ENCODE assay signal across 1 cellular context in the genomic region with DNA sequence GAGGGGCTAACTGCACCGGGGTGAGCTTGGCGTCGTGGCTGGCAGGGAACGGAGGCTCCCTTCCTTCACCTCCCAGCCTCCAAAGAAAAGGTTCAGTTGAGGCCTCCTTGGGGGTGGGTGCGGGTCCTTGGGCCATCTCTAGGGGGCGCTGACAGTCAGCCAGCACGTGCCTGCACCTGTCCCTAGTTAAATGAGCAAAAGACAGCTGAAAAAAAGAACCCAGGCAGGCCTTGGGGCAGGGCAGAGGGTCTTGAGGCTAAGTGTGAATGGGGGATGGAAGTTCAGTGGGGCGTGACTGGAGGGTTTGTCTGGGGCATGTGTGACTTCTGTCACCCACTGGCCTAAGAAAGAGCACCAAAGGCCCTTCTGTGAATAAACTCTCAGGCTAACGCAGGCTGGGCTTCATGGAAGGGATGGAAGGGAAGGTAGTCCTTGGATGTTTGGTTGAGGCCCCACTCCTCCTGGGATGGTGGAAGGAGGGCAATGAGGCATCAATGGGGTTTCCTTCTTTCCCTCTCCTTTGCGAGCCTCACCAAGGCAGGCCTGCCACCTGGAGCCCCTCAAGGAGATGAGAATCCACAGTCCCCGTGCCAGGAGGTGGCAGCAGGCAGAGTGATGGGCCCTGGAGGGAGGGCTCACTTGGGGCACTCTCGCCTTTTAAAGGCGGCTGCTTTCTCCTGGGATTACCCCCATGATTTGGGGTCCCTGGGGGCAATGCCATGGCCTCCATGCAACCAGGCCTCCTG.
A peak's percentile ranks its signal among the peaks of the same experiment; 100 is the strongest.
TF ChIP-seq lines count a peak whose summit lies in the region.

No MANE protein-coding gene starts in this region.

TF ChIP-seq in HepG2, 621 proteins besides CTCF, POLR2A, EP300 and RAD21 (continued from another document and continues in another):
- TF ChIP-seq, protein P1, sequence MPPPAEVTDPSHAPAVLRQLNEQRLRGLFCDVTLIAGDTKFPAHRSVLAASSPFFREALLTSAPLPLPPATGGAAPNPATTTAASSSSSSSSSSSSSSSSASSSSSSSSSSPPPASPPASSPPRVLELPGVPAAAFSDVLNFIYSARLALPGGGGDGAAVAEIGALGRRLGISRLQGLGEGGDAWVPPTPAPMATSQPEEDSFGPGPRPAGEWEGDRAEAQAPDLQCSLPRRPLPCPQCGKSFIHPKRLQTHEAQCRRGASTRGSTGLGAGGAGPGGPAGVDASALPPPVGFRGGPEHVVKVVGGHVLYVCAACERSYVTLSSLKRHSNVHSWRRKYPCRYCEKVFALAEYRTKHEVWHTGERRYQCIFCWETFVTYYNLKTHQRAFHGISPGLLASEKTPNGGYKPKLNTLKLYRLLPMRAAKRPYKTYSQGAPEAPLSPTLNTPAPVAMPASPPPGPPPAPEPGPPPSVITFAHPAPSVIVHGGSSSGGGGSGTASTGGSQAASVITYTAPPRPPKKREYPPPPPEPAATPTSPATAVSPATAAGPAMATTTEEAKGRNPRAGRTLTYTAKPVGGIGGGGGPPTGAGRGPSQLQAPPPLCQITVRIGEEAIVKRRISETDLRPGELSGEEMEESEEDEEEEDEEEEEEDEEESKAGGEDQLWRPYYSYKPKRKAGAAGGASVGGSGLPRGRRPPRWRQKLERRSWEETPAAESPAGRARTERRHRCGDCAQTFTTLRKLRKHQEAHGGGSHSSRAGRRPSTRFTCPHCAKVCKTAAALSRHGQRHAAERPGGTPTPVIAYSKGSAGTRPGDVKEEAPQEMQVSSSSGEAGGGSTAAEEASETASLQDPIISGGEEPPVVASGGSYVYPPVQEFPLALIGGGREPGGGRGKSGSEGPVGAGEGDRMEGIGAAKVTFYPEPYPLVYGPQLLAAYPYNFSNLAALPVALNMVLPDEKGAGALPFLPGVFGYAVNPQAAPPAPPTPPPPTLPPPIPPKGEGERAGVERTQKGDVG (CRISPR knock-in tag; IDR thresholded peaks at IDR 0.05; ENCODE audit: borderline replicate concordance): no peak
- TF ChIP-seq, protein P2, sequence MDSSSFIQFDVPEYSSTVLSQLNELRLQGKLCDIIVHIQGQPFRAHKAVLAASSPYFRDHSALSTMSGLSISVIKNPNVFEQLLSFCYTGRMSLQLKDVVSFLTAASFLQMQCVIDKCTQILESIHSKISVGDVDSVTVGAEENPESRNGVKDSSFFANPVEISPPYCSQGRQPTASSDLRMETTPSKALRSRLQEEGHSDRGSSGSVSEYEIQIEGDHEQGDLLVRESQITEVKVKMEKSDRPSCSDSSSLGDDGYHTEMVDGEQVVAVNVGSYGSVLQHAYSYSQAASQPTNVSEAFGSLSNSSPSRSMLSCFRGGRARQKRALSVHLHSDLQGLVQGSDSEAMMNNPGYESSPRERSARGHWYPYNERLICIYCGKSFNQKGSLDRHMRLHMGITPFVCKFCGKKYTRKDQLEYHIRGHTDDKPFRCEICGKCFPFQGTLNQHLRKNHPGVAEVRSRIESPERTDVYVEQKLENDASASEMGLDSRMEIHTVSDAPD (CRISPR knock-in tag; IDR thresholded peaks at IDR 0.05): no peak
- TF ChIP-seq ZNF775 (CRISPR knock-in tag; IDR thresholded peaks at IDR 0.05; ENCODE audit: borderline replicate concordance) (no peak), REL (CRISPR knock-in tag; conservative IDR thresholded peaks at IDR 0.05) (no peak), ZNF501 (CRISPR knock-in tag; IDR thresholded peaks at IDR 0.05) (no peak), ZBTB8A (CRISPR knock-in tag; IDR thresholded peaks at IDR 0.05; ENCODE audit: borderline replicate concordance, low read depth) (no peak), ZFP36 (IDR thresholded peaks at IDR 0.05; ENCODE audit: borderline replicate concordance, low read depth, low read length, partially characterized antibody) (no peak), SMAD3 (CRISPR knock-in tag; IDR thresholded peaks at IDR 0.05) (no peak), AKAP8 (CRISPR knock-in tag; IDR thresholded peaks at IDR 0.05) (no peak), STAG1 (CRISPR knock-in tag; IDR thresholded peaks at IDR 0.05) (peak; percentile 79), ZNF644 (CRISPR knock-in tag; IDR thresholded peaks at IDR 0.05; ENCODE audit: low read depth) (no peak), GTF3A (CRISPR knock-in tag; conservative IDR thresholded peaks at IDR 0.05) (no peak), KDM1A (CRISPR knock-in tag; IDR thresholded peaks at IDR 0.05) (no peak), ZFP36L1 (CRISPR knock-in tag; IDR thresholded peaks at IDR 0.05) (no peak), FOXP1 (IDR thresholded peaks at IDR 0.05) (no peak), FOXP1 (CRISPR knock-in tag; IDR thresholded peaks at IDR 0.05) (no peak), ZKSCAN1 (IDR thresholded peaks at IDR 0.05; ENCODE audit: low read length) (no peak), NR3C1 (CRISPR knock-in tag; IDR thresholded peaks at IDR 0.05) (no peak), ZSCAN31 (CRISPR knock-in tag; IDR thresholded peaks at IDR 0.05; ENCODE audit: low read depth) (peak; percentile 46; the same call in 1 of the 2 replicates), ZFP41 (CRISPR knock-in tag; IDR thresholded peaks at IDR 0.05; ENCODE audit: borderline replicate concordance) (no peak), PRDM4 (CRISPR knock-in tag; IDR thresholded peaks at IDR 0.05; ENCODE audit: borderline replicate concordance) (no peak), ZNF607 (CRISPR knock-in tag; IDR thresholded peaks at IDR 0.05; ENCODE audit: borderline replicate concordance) (no peak), RFXAP (CRISPR knock-in tag; IDR thresholded peaks at IDR 0.05; ENCODE audit: borderline replicate concordance) (no peak), GZF1 (CRISPR knock-in tag; IDR thresholded peaks at IDR 0.05) (no peak), RXRA (CRISPR knock-in tag; IDR thresholded peaks at IDR 0.05) (no peak)
- TF ChIP-seq, protein P3, sequence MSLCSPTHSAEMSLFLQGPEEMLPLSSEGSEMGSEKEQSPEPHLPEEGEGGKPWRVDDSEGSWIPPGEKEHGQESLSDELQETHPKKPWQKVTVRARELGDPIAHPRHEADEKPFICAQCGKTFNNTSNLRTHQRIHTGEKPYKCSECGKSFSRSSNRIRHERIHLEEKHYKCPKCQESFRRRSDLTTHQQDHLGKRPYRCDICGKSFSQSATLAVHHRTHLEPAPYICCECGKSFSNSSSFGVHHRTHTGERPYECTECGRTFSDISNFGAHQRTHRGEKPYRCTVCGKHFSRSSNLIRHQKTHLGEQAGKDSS (CRISPR knock-in tag; IDR thresholded peaks at IDR 0.05; ENCODE audit: borderline replicate concordance, low read depth): no peak
- TF ChIP-seq, protein P4, sequence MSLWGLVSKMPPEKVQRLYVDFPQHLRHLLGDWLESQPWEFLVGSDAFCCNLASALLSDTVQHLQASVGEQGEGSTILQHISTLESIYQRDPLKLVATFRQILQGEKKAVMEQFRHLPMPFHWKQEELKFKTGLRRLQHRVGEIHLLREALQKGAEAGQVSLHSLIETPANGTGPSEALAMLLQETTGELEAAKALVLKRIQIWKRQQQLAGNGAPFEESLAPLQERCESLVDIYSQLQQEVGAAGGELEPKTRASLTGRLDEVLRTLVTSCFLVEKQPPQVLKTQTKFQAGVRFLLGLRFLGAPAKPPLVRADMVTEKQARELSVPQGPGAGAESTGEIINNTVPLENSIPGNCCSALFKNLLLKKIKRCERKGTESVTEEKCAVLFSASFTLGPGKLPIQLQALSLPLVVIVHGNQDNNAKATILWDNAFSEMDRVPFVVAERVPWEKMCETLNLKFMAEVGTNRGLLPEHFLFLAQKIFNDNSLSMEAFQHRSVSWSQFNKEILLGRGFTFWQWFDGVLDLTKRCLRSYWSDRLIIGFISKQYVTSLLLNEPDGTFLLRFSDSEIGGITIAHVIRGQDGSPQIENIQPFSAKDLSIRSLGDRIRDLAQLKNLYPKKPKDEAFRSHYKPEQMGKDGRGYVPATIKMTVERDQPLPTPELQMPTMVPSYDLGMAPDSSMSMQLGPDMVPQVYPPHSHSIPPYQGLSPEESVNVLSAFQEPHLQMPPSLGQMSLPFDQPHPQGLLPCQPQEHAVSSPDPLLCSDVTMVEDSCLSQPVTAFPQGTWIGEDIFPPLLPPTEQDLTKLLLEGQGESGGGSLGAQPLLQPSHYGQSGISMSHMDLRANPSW (CRISPR knock-in tag; IDR thresholded peaks at IDR 0.05; ENCODE audit: borderline replicate concordance): 0 out of 2 replicates have a peak, but pooled peaks have one; percentile 39
- TF ChIP-seq, protein P5, sequence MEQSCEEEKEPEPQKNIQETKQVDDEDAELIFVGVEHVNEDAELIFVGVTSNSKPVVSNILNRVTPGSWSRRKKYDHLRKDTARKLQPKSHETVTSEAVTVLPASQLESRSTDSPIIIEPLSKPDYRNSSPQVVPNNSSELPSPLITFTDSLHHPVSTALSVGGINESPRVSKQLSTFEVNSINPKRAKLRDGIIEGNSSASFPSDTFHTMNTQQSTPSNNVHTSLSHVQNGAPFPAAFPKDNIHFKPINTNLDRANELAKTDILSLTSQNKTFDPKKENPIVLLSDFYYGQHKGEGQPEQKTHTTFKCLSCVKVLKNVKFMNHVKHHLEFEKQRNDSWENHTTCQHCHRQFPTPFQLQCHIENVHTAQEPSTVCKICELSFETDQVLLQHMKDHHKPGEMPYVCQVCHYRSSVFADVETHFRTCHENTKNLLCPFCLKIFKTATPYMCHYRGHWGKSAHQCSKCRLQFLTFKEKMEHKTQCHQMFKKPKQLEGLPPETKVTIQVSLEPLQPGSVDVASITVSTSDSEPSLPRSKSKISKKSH (CRISPR knock-in tag; IDR thresholded peaks at IDR 0.05; ENCODE audit: borderline replicate concordance): no peak
- TF ChIP-seq, protein P6, sequence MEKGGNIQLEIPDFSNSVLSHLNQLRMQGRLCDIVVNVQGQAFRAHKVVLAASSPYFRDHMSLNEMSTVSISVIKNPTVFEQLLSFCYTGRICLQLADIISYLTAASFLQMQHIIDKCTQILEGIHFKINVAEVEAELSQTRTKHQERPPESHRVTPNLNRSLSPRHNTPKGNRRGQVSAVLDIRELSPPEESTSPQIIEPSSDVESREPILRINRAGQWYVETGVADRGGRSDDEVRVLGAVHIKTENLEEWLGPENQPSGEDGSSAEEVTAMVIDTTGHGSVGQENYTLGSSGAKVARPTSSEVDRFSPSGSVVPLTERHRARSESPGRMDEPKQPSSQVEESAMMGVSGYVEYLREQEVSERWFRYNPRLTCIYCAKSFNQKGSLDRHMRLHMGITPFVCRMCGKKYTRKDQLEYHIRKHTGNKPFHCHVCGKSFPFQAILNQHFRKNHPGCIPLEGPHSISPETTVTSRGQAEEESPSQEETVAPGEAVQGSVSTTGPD (CRISPR knock-in tag; IDR thresholded peaks at IDR 0.05): no peak
- TF ChIP-seq, protein P7, sequence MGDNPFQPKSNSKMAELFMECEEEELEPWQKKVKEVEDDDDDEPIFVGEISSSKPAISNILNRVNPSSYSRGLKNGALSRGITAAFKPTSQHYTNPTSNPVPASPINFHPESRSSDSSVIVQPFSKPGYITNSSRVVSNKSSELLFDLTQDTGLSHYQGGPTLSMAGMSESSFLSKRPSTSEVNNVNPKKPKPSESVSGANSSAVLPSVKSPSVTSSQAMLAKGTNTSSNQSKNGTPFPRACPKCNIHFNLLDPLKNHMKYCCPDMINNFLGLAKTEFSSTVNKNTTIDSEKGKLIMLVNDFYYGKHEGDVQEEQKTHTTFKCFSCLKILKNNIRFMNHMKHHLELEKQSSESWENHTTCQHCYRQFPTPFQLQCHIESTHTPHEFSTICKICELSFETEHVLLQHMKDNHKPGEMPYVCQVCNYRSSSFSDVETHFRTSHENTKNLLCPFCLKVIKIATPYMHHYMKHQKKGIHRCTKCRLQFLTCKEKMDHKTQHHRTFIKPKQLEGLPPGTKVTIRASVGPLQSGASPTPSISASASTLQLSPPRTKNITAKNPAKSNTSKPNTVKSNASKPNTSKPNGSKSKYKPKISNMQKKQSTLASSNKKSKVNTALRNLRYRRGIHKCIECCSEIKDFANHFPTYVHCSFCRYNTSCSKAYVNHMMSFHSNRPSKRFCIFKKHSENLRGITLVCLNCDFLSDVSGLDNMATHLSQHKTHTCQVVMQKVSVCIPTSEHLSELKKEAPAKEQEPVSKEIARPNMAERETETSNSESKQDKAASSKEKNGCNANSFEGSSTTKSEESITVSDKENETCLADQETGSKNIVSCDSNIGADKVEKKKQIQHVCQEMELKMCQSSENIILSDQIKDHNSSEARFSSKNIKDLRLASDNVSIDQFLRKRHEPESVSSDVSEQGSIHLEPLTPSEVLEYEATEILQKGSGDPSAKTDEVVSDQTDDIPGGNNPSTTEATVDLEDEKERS (CRISPR knock-in tag; IDR thresholded peaks at IDR 0.05): 0 out of 2 replicates have a peak, but pooled peaks have one; percentile 44
- TF ChIP-seq, protein P8, sequence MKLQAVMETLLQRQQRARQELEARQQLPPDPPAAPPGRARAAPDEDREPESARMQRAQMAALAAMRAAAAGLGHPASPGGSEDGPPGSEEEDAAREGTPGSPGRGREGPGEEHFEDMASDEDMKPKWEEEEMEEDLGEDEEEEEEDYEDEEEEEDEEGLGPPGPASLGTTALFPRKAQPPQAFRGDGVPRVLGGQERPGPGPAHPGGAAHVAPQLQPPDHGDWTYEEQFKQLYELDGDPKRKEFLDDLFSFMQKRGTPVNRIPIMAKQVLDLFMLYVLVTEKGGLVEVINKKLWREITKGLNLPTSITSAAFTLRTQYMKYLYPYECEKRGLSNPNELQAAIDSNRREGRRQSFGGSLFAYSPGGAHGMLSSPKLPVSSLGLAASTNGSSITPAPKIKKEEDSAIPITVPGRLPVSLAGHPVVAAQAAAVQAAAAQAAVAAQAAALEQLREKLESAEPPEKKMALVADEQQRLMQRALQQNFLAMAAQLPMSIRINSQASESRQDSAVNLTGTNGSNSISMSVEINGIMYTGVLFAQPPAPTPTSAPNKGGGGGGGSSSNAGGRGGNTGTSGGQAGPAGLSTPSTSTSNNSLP (IDR thresholded peaks at IDR 0.05; ENCODE audit: low read depth, low read length): no peak
- TF ChIP-seq, protein P9, sequence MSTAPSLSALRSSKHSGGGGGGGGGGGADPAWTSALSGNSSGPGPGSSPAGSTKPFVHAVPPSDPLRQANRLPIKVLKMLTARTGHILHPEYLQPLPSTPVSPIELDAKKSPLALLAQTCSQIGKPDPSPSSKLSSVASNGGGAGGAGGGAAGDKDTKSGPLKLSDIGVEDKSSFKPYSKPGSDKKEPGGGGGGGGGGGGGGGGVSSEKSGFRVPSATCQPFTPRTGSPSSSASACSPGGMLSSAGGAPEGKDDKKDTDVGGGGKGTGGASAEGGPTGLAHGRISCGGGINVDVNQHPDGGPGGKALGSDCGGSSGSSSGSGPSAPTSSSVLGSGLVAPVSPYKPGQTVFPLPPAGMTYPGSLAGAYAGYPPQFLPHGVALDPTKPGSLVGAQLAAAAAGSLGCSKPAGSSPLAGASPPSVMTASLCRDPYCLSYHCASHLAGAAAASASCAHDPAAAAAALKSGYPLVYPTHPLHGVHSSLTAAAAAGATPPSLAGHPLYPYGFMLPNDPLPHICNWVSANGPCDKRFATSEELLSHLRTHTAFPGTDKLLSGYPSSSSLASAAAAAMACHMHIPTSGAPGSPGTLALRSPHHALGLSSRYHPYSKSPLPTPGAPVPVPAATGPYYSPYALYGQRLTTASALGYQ (CRISPR knock-in tag; IDR thresholded peaks at IDR 0.05): no peak
